25 cellular contexts compared by ENCODE assay signal in the genomic region with DNA sequence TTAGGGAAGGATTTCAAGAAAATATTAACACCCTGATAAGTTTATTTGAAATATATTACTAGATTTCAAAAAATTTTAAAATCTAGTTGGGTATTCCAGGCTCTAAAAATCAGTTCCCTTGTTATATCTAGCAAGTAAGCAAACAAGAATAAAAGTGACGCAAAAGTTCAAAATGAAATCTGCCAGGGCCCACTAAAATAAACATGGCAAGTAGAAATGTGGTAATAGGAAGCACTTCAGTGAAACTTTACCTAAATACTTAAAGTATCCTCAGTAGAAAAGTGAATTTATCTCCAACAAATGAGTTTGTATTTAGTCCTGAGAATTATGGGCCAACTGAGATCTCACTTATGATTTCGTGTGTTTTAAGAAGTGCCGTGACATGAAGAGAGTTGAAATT.
"Had no signal": no experiment of that assay in that cellular context is flagged by ENCODE, and none has a peak within 500 bp of the region (broad histone marks: within the 10 kb centered on the region; RNA-seq: fewer than 3 reads in every experiment).

No MANE protein-coding gene starts in this region.

- H2AFZ ChIP-seq: parathyroid adenoma had no signal

- H3K4me3 ChIP-seq: ascending aorta, cardiac muscle cell, colonic mucosa, gastrocnemius medialis, psoas muscle, right atrium auricular region had no signal

- ATAC-seq: activated CD4-positive, CD25-positive, alpha-beta regulatory T cell treated with anti-CD3 and anti-CD28 coated beads, Interleukin-2, amount 50 U/mL, for 24 hours; gastrocnemius medialis; left colon; naive thymus-derived CD4-positive, alpha-beta T cell; psoas muscle had no signal

- DNase-seq: activated CD4-positive, alpha-beta T cell treated with anti-CD3 and anti-CD28 coated beads for 48 hours; activated CD4-positive, alpha-beta T cell treated with anti-CD3 and anti-CD28 coated beads, Interleukin-2, amount 50 U/mL, for 48 hours; activated CD8-positive, alpha-beta memory T cell treated with anti-CD3 and anti-CD28 coated beads for 24 hours; activated effector memory CD4-positive, alpha-beta T cell treated with anti-CD3 and anti-CD28 coated beads, Interleukin-2, amount 50 U/mL, for 16 hours; activated naive CD4-positive, alpha-beta T cell treated with anti-CD3 and anti-CD28 coated beads, Interleukin-2, amount 10 ng/mL, durations not matched to agents 7 days and 5 days; activated naive CD8-positive, alpha-beta T cell treated with anti-CD3 and anti-CD28 coated beads, Interleukin-2, amount 10 ng/mL, durations not matched to agents 7 days and 5 days; activated T-cell treated with anti-CD3 and anti-CD28 coated beads, Interleukin-2, amount 50 U/mL, for 1 hour; cerebellar nuclear complex; colonic mucosa; effector CD8-positive, alpha-beta T cell; gastrocnemius medialis; glutamatergic neuron; left colon; naive thymus-derived CD4-positive, alpha-beta T cell; psoas muscle; stimulated activated CD4-positive, alpha-beta T cell treated with anti-CD3 and anti-CD28 coated beads, Interleukin-2, amount 100 ng/mL, for 48 hours; stimulated activated naive CD4-positive, alpha-beta T cell treated with Interleukin-2 at 50 U/mL for 16 hours; substantia nigra; T-helper 9 cell; WERI-Rb-1 had no signal

- H3K27ac ChIP-seq: ascending aorta, cardiac muscle cell, colonic mucosa, gastrocnemius medialis, parathyroid adenoma, psoas muscle, right atrium auricular region, WERI-Rb-1 had no signal

- H3K79me2 ChIP-seq: parathyroid adenoma had no signal

- H3K9me3 ChIP-seq: ascending aorta, colonic mucosa, gastrocnemius medialis, psoas muscle, right atrium auricular region had no signal

- H3K27me3 ChIP-seq: ascending aorta, cardiac muscle cell, colonic mucosa, gastrocnemius medialis, right atrium auricular region had no signal

- H3K4me1 ChIP-seq: colonic mucosa, parathyroid adenoma, psoas muscle had no signal
